Comparison of ENCODE assay signal across 9 cellular contexts in the genomic region with DNA sequence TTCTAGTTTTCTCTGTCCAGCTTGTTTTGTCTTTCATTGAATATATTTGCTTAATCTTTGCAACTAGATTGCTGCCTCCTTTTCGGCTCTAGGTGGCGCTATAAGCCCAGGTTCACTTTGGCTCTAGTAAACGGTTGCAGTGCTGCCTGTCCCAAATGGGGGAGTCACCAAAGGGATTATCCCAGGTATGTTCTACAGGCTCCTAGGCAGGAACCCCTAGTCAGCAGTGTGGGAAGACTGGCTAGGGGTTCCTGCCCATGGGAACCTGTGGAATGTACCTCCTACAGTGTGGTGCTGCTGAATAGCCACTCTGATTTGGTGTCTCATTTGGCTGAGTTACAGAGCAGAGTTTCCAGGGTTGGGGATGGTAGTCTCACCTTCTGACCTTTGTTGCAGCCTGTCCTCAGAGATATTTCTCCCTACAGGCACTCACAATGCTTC.
DNase-seq lines count a peak whose midpoint lies in the region; ATAC-seq and TF ChIP-seq lines count a peak whose summit lies in the region.
"Had no signal": no experiment of that assay in that cellular context is flagged by ENCODE, and none has a peak within 500 bp of the region (broad histone marks: within the 10 kb centered on the region; RNA-seq: fewer than 3 reads in every experiment).

No MANE protein-coding gene starts in this region.

- H3K4me3 ChIP-seq in GM12875 (ENCODE audit: low read depth, low read length) (no peak overlapping the region), colonic mucosa (no peak overlapping the region), neutrophil (ENCODE audit: low read depth in 1 of 2, low read length in 1 of 2) (no peak overlapping the region)
- H3K4me3 ChIP-seq in CD8-positive, alpha-beta T cell (ENCODE audit: low read depth, low read length): no peak overlapping the region

- H3K27me3 ChIP-seq in colonic mucosa (no peaks in the 10 kb centered on the region), neutrophil (no peaks in the 10 kb centered on the region)
- H3K27me3 ChIP-seq in CD8-positive, alpha-beta T cell (ENCODE audit: insufficient read depth, low read length): no peaks in the 10 kb centered on the region

- H3K36me3 Mint-ChIP-seq in CD8-positive, alpha-beta T cell: peaks cover 28% of the 10 kb centered on the region

- H3K4me1 ChIP-seq in colonic mucosa: no peaks in the 10 kb centered on the region
- peaks cover 5% of the 10 kb centered on the region in 2 experiments for H3K4me1 ChIP-seq in neutrophil (ENCODE audit: control insufficient read depth in 1 of 2, insufficient read depth in 1 of 2, low read depth in 1 of 2, low read length in 1 of 2)
- H3K4me1 ChIP-seq in CD8-positive, alpha-beta T cell (ENCODE audit: insufficient read depth, low read length): no peaks in the 10 kb centered on the region

- H3K9ac ChIP-seq in colonic mucosa (ENCODE audit: low read depth in 2 of 2, low read length in 2 of 2): no peak overlapping the region

- no peaks in the 10 kb centered on the region for H3K36me3 ChIP-seq in colonic mucosa
- H3K36me3 ChIP-seq in neutrophil: no peaks in the 10 kb centered on the region
- H3K36me3 ChIP-seq in CD8-positive, alpha-beta T cell (ENCODE audit: insufficient read depth, low read length): no peaks in the 10 kb centered on the region

- H3K4me1 Mint-ChIP-seq in CD8-positive, alpha-beta T cell (ENCODE audit: low read depth): no peaks in the 10 kb centered on the region

- H3K27ac ChIP-seq in colonic mucosa (no peak overlapping the region), neutrophil (no peak overlapping the region)
- H3K27ac ChIP-seq in CD8-positive, alpha-beta T cell (ENCODE audit: low read depth, low read length): no peak overlapping the region

- intact Hi-C loops in colonic mucosa (cut with DNase I): loop anchor here (5.0 kb wide), 2 partner anchors 62 to 232 kb away; no protein-coding TSS in a partner anchor
- intact Hi-C loops in CD8-positive, alpha-beta T cell (cut with DNase I, micrococcal nuclease): no loop called here

- H3K9me3 ChIP-seq in colonic mucosa (no peaks in the 10 kb centered on the region), neutrophil (no peaks in the 10 kb centered on the region)
- no peaks in the 10 kb centered on the region for H3K9me3 ChIP-seq in CD8-positive, alpha-beta T cell (ENCODE audit: low read length)

- ATAC-seq in CD8-positive, alpha-beta T cell: no peak
- ATAC-seq in omental fat pad (ENCODE audit: low FRiP score): no peak
- no peak for ATAC-seq in GM21786 (IDR thresholded peaks at IDR 0.05; ENCODE audit: unreplicated experiment)

- DNase-seq in AG20443 (ENCODE audit: low spot score) (peak; percentile 57), NOMO-1 (lab: John Stamatoyannopoulos, UW; ENCODE audit: unreplicated experiment in 2 of 2) (peak; percentile 28 to 47), colonic mucosa (peak; percentile 52), omental fat pad (ENCODE audit: low spot score) (no peak)
- no peak for DNase-seq in CD8-positive, alpha-beta T cell

- no peak overlapping the region for H3K27ac Mint-ChIP-seq in CD8-positive, alpha-beta T cell
- H3K27ac Mint-ChIP-seq: IgD-negative memory B cell had no signal

- H3K4me3 Mint-ChIP-seq in CD8-positive, alpha-beta T cell: no peak overlapping the region
- H3K4me3 Mint-ChIP-seq: IgD-negative memory B cell had no signal

- TF ChIP-seq CTCF in GM12875 (IDR thresholded peaks at IDR 0.05; ENCODE audit: borderline replicate concordance, insufficient read depth, low read depth, low read length) (peak; percentile 74), colonic mucosa (IDR thresholded peaks at IDR 0.05) (peak; percentile 68), neutrophil (IDR thresholded peaks at IDR 0.05) (peak; percentile 24), omental fat pad (IDR thresholded peaks at IDR 0.05) (no peak)
- TF ChIP-seq CTCF in CD8-positive, alpha-beta T cell (IDR thresholded peaks at IDR 0.05): no peak

- POLR2A ChIA-PET in CD8-positive, alpha-beta T cell (lab: Charles Lee): no interaction called here

- H3K27me3 Mint-ChIP-seq in CD8-positive, alpha-beta T cell (ENCODE audit: low read depth): no peaks in the 10 kb centered on the region
- H3K27me3 Mint-ChIP-seq: IgD-negative memory B cell had no signal

- CTCF ChIA-PET in CD8-positive, alpha-beta T cell (lab: Charles Lee): interaction anchor here (1.0 to 1.4 kb wide), 3 partner anchors 14 to 127 kb away, joined by 3 to 4 read pairs (median 4); no protein-coding TSS in a partner anchor

- H3K9me3 Mint-ChIP-seq in CD8-positive, alpha-beta T cell: peaks cover 16% of the 10 kb centered on the region

Comparison
In these comparisons a context has a peak if more than half of its experiments do, and no peak if none do; other contexts are left out.
1. DNase-seq: peak in AG20443 (single experiment), NOMO-1 (2 of 2) and colonic mucosa (single experiment); none in CD8-positive, alpha-beta T cell (0 of 7) and omental fat pad (single experiment).
2. CTCF ChIP-seq: peak in GM12875 (single experiment), colonic mucosa (single experiment) and neutrophil (single experiment); none in CD8-positive, alpha-beta T cell (single experiment) and omental fat pad (0 of 3).